In genomic region chr3:107643038-107643883, GRCh38 we compare ENCODE assay signal across 9 cellular contexts.
DNase-seq lines count a peak whose midpoint lies in the region; ATAC-seq and TF ChIP-seq lines count a peak whose summit lies in the region.
"Had no signal": no experiment of that assay in that cellular context is flagged by ENCODE, and none has a peak within 500 bp of the region (broad histone marks: within the 10 kb centered on the region; RNA-seq: fewer than 3 reads in every experiment).

No MANE protein-coding gene starts in this region.

- TF ChIP-seq POLR2A in lower leg skin (IDR thresholded peaks at IDR 0.05) = no peak

- peaks cover 37% of the 10 kb centered on the region for H3K4me1 Mint-ChIP-seq in activated naive CD8-positive, alpha-beta T cell treated with anti-CD3 and anti-CD28 coated beads, Interleukin-2, amount 50 U/mL, for 24 hours
- peaks cover 15% of the 10 kb centered on the region for H3K4me1 Mint-ChIP-seq in neural crest cell
- H3K4me1 Mint-ChIP-seq in effector memory CD8-positive, alpha-beta T cell (ENCODE audit: low read depth in 2 of 2) = peaks cover 9 to 20% of the 10 kb centered on the region in 2 donors

- H3K27me3 Mint-ChIP-seq in activated naive CD8-positive, alpha-beta T cell treated with anti-CD3 and anti-CD28 coated beads, Interleukin-2, amount 50 U/mL, for 24 hours = no peaks in the 10 kb centered on the region
- H3K27me3 Mint-ChIP-seq in neural crest cell (ENCODE audit: low read depth) = no peaks in the 10 kb centered on the region
- no peaks in the 10 kb centered on the region for H3K27me3 Mint-ChIP-seq in effector memory CD8-positive, alpha-beta T cell

- H3K4me3 Mint-ChIP-seq in activated naive CD8-positive, alpha-beta T cell treated with anti-CD3 and anti-CD28 coated beads, Interleukin-2, amount 50 U/mL, for 24 hours = no peak overlapping the region
- no peak overlapping the region for H3K4me3 Mint-ChIP-seq in neural crest cell
- no peak overlapping the region for H3K4me3 Mint-ChIP-seq in effector memory CD8-positive, alpha-beta T cell

- WGBS in lower leg skin, 2 donors = 95 to 98% methylated on average over 6 of the region's 6 CpGs

- ATAC-seq in GM18511 (IDR thresholded peaks at IDR 0.05; ENCODE audit: unreplicated experiment) (peak; percentile 69), HG03520 (IDR thresholded peaks at IDR 0.05; ENCODE audit: unreplicated experiment) (peak; percentile 49)
- ATAC-seq in activated naive CD8-positive, alpha-beta T cell treated with anti-CD3 and anti-CD28 coated beads, Interleukin-2, amount 50 U/mL, for 24 hours = peak; percentile 26
- no peak for ATAC-seq in effector memory CD8-positive, alpha-beta T cell (replicated peaks)

- no peak for DNase-seq in activated naive CD8-positive, alpha-beta T cell treated with anti-CD3 and anti-CD28 coated beads, Interleukin-2, amount 50 U/mL, for 24 hours
- DNase-seq in neural crest cell (ENCODE audit: low read depth, low spot score) = no peak
- no peak for DNase-seq in HK-2 (ENCODE audit: unreplicated experiment)
- DNase-seq in stimulated activated CD4-positive, alpha-beta T cell treated with anti-CD3 and anti-CD28 coated beads, Interleukin-2, amount 100 ng/mL, for 24 hours = no peak
- no peak for DNase-seq in effector memory CD8-positive, alpha-beta T cell
- no peak for DNase-seq in lower leg skin (ENCODE audit: low spot score in 2 of 2)
- DNase-seq: KG1 had no signal

- H3K27ac Mint-ChIP-seq in activated naive CD8-positive, alpha-beta T cell treated with anti-CD3 and anti-CD28 coated beads, Interleukin-2, amount 50 U/mL, for 24 hours = peak overlapping the region; percentile 30
- H3K27ac Mint-ChIP-seq in neural crest cell (ENCODE audit: unreplicated experiment) = no peak overlapping the region
- H3K27ac Mint-ChIP-seq in effector memory CD8-positive, alpha-beta T cell = no peak overlapping the region

- no peak overlapping the region for H3K4me3 ChIP-seq in lower leg skin (ENCODE audit: low read depth, poor library complexity, severe bottlenecking)

- no peaks in the 10 kb centered on the region for H3K9me3 Mint-ChIP-seq in activated naive CD8-positive, alpha-beta T cell treated with anti-CD3 and anti-CD28 coated beads, Interleukin-2, amount 50 U/mL, for 24 hours
- H3K9me3 Mint-ChIP-seq in neural crest cell = no peaks in the 10 kb centered on the region
- H3K9me3 Mint-ChIP-seq in effector memory CD8-positive, alpha-beta T cell = no peaks in the 10 kb centered on the region

- intact Hi-C loops in lower leg skin (cut with DNase I; ENCODE audit: low total_unique reads) = no loop called here

- TF ChIP-seq CTCF in neural crest cell (conservative IDR thresholded peaks at IDR 0.05) = peak; percentile 20
- no peak for TF ChIP-seq CTCF in lower leg skin (IDR thresholded peaks at IDR 0.05)

- peaks cover 11% of the 10 kb centered on the region for H3K36me3 Mint-ChIP-seq in activated naive CD8-positive, alpha-beta T cell treated with anti-CD3 and anti-CD28 coated beads, Interleukin-2, amount 50 U/mL, for 24 hours (ENCODE audit: low read depth)
- H3K36me3 Mint-ChIP-seq in neural crest cell (ENCODE audit: low read depth) = no peaks in the 10 kb centered on the region
- no peaks in the 10 kb centered on the region for H3K36me3 Mint-ChIP-seq in effector memory CD8-positive, alpha-beta T cell (ENCODE audit: insufficient read depth)
